8 cellular contexts compared by ENCODE assay signal in genomic region chr13:30744056-30744684, GRCh38. TPM values are rescaled to one million over a fixed set of nuclear protein-coding genes. Genes with fewer than 3 reads are reported as not detected.
DNase-seq lines count a peak whose midpoint lies in the region; ATAC-seq, FAIRE-seq and TF ChIP-seq lines count a peak whose summit lies in the region.

No MANE protein-coding gene starts in this region.

- 46 to 52% (median 49%) methylated on average over 7 of the region's 7 CpGs for WGBS in spleen, 5 donors

- H3K9me3 ChIP-seq in endothelial cell of umbilical vein (replicated peaks; ENCODE audit: control insufficient read depth, insufficient read depth, low read length) (no peaks in the 10 kb centered on the region), spleen (no peaks in the 10 kb centered on the region)

- H3K4me3 Mint-ChIP-seq in Calu3 (ENCODE audit: low read depth, unreplicated experiment), result no peak overlapping the region

- no peak for TF ChIP-seq CTCF in Calu3 (IDR thresholded peaks at IDR 0.05; ENCODE audit: unreplicated experiment)
- no peak for TF ChIP-seq CTCF in endothelial cell of umbilical vein (IDR thresholded peaks at IDR 0.05; ENCODE audit: extremely low read depth in 1 of 2, insufficient read depth in 1 of 2, low read depth in 1 of 2, low read length in 2 of 2)
- peak in 6 of 11 experiments; percentile 18 to 48 (median 30) for TF ChIP-seq CTCF in spleen (IDR thresholded peaks at IDR 0.05 in 8 of 11, conservative IDR thresholded peaks at IDR 0.05 in 3 of 11)

- no TSS peak for BruUV-seq in Calu3 (replicated peaks; lab: Mats Ljungman, UMichigan)
- no TSS peak for BruUV-seq in endothelial cell of umbilical vein (replicated peaks; lab: Mats Ljungman, UMichigan)

- H3K4me1 ChIP-seq in endothelial cell of umbilical vein (ENCODE audit: control insufficient read depth, extremely low read depth, insufficient read depth, low read length) (peaks cover 51% of the 10 kb centered on the region), spleen (peaks cover 42 to 100% (median 75%) of the 10 kb centered on the region in 6 donors)

- peak overlapping the region; percentile 36 for H3K27ac Mint-ChIP-seq in Calu3 (ENCODE audit: unreplicated experiment)

- dilution Hi-C loops in endothelial cell of umbilical vein (cut with MboI; ENCODE audit: extremely low pct_ligation_motif_present, low sequenced_read_pairs), result no loop called here

- peak; percentile 80 for FAIRE-seq in endothelial cell of umbilical vein (lab: Jason Lieb, UNC)

- H3K27me3 ChIP-seq in endothelial cell of umbilical vein (ENCODE audit: control insufficient read depth in 2 of 2, insufficient read depth in 2 of 2, low read length in 2 of 2) (no peaks in the 10 kb centered on the region), spleen (replicated peaks in 1 of 7) (no peaks in the 10 kb centered on the region)

- peak overlapping the region; percentile 87 for H3K27ac ChIP-seq in endothelial cell of umbilical vein (ENCODE audit: insufficient read depth, low read depth, low read length)
- peak overlapping the region; percentile 55 to 93 (median 86) for H3K27ac ChIP-seq in spleen

- H3K27me3 Mint-ChIP-seq in Calu3 (ENCODE audit: unreplicated experiment), result no peaks in the 10 kb centered on the region

- intact Hi-C loops in Calu3 (cut with micrococcal nuclease; ENCODE audit: unreplicated experiment), result loop anchor here (5.0 kb wide), 2 partner anchors 53 to 123 kb away; no protein-coding TSS in a partner anchor
- intact Hi-C loops in endothelial cell of umbilical vein (cut with micrococcal nuclease), result loop anchor here (5.0 kb wide), 1 partner anchor 418 kb away; the partner anchor contains the start of gene HSPH1
- intact Hi-C loops in spleen (cut with DNase I; ENCODE audit: low total_unique reads), result no loop called here

- in situ Hi-C loops in KBM-7 (cut with MboI; ENCODE audit: low pct_unique_long_range_greater_than_20kb, low sequenced_read_pairs), result no loop called here

- peak overlapping the region; percentile 60 for H3K4me2 ChIP-seq in endothelial cell of umbilical vein (ENCODE audit: insufficient read depth, low read length)

- H3K9ac ChIP-seq in endothelial cell of umbilical vein (replicated peaks; ENCODE audit: extremely low read depth, insufficient read depth, low read length), result peak overlapping the region; percentile 32

- no peaks in the 10 kb centered on the region for H4K20me1 ChIP-seq in endothelial cell of umbilical vein (replicated peaks; ENCODE audit: control insufficient read depth, extremely low read depth, insufficient read depth, low read length)

- no peaks in the 10 kb centered on the region for H3K79me2 ChIP-seq in endothelial cell of umbilical vein (ENCODE audit: control insufficient read depth, insufficient read depth, low read length)

- H3K9me1 ChIP-seq in endothelial cell of umbilical vein (replicated peaks; ENCODE audit: control insufficient read depth, extremely low read depth, insufficient read depth, low read length), result no peaks in the 10 kb centered on the region

- CTCF ChIA-PET in Calu3 (lab: Charles Lee) (no interaction called here), endothelial cell of umbilical vein (lab: Charles Lee) (interaction anchor here (1.0 to 2.6 kb wide), 5 partner anchors 36 to 300 kb away, joined by 3 to 13 read pairs (median 6); no protein-coding TSS in a partner anchor)

- peak; percentile 24 for DNase-seq in Calu3
- peak; percentile 39 for DNase-seq in KBM-7
- DNase-seq in activated CD4-positive, alpha-beta T cell treated with anti-CD3 and anti-CD28 coated beads, Interleukin-2, amount 50 U/mL, for 24 hours (ENCODE audit: low read depth in 1 of 2, low spot score in 1 of 2), result peak; percentile 35 to 82
- DNase-seq in endothelial cell of umbilical vein (ENCODE audit: low read depth, low spot score), result peak; percentile 36
- DNase-seq in spleen, result peak; percentile 93
- no peak for DNase-seq in DMS79 (lab: John Stamatoyannopoulos, UW)
- no peak for DNase-seq in NCI-H524 treated with DMSO at 0.1 percent for 48 hours (lab: John Stamatoyannopoulos, UW)

- no peaks in the 10 kb centered on the region for H3K9me3 Mint-ChIP-seq in Calu3 (ENCODE audit: low read depth, unreplicated experiment)

- H3K36me3 ChIP-seq in endothelial cell of umbilical vein (ENCODE audit: control insufficient read depth in 2 of 2, extremely low read depth in 1 of 2, insufficient read depth in 2 of 2, low read length in 2 of 2), result no peaks in the 10 kb centered on the region
- peaks cover 0 to 55% (median 9%) of the 10 kb centered on the region in 6 donors for H3K36me3 ChIP-seq in spleen

- POLR2A ChIA-PET in endothelial cell of umbilical vein (lab: Charles Lee), result no interaction called here

- H3K4me1 Mint-ChIP-seq in Calu3 (ENCODE audit: low read depth, unreplicated experiment), result peaks cover 54% of the 10 kb centered on the region

- peak overlapping the region; percentile 4 for H2AFZ ChIP-seq in endothelial cell of umbilical vein (ENCODE audit: low read depth, low read length)

- H3K4me3 ChIP-seq in endothelial cell of umbilical vein (replicated peaks in 1 of 3; ENCODE audit: insufficient read depth in 1 of 3, low read depth in 1 of 3, low read length in 3 of 3), result no peak overlapping the region
- peak overlapping the region in 1 of 8 donors; percentile 49 for H3K4me3 ChIP-seq in spleen

- ATAC-seq in GM21529 (IDR thresholded peaks at IDR 0.05; ENCODE audit: unreplicated experiment), result peak; percentile 94

- no peaks in the 10 kb centered on the region for H3K36me3 Mint-ChIP-seq in Calu3 (ENCODE audit: insufficient read depth, unreplicated experiment)

- TF ChIP-seq POLR2A in endothelial cell of umbilical vein (IDR thresholded peaks at IDR 0.05; ENCODE audit: low read depth, low read length), result no peak
- no peak for TF ChIP-seq POLR2A in spleen (IDR thresholded peaks at IDR 0.05)

TF ChIP-seq in endothelial cell of umbilical vein, 7 proteins besides CTCF, POLR2A, EP300 and RAD21:
- TF ChIP-seq JUN (IDR thresholded peaks at IDR 0.05; ENCODE audit: borderline replicate concordance, insufficient read depth, insufficient read length, low read depth) (peak; percentile 59), FOS (IDR thresholded peaks at IDR 0.05; ENCODE audit: borderline replicate concordance, insufficient read depth, low read length) (peak; percentile 85), GATA2 (IDR thresholded peaks at IDR 0.05; ENCODE audit: insufficient read depth, insufficient read length, low read depth, low read length) (peak; percentile 46), MYC (IDR thresholded peaks at IDR 0.05; ENCODE audit: low read depth, low read length) (no peak), EZH2 (IDR thresholded peaks at IDR 0.05; ENCODE audit: borderline replicate concordance, low read depth, low read length, severe bottlenecking) (no peak)
- TF ChIP-seq, protein P1, sequence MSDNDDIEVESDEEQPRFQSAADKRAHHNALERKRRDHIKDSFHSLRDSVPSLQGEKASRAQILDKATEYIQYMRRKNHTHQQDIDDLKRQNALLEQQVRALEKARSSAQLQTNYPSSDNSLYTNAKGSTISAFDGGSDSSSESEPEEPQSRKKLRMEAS (IDR thresholded peaks at IDR 0.05; ENCODE audit: insufficient read depth, insufficient read length), result no peak

RNA-seq across cellular contexts. Expression of gene ALOX5AP, which starts 8.8 kb away (rescaled TPM):
- not detected in 2 replicates for total RNA-seq in Calu3 (2022)
- 0.60 TPM in 1 of 2 replicates, not detected in the other for total RNA-seq in endothelial cell of umbilical vein
- 1.4 and 1.8 TPM in 2 replicates for polyA plus RNA-seq in endothelial cell of umbilical vein
- 1.1 and 1.7 TPM in 2 replicates for polyA plus RNA-seq in endothelial cell of umbilical vein (2011; cell fraction: cytosol; rRNA removed)
- 0.25 and 0.45 TPM in 2 replicates for polyA plus RNA-seq in endothelial cell of umbilical vein (2011; cell fraction: nucleus; rRNA removed)
- 1.6 and 4.8 TPM in 2 replicates for polyA plus RNA-seq in endothelial cell of umbilical vein (2012)
- 1.2 TPM in 1 of 2 replicates, not detected in the other for polyA minus RNA-seq in endothelial cell of umbilical vein
- not detected for polyA minus RNA-seq in endothelial cell of umbilical vein (2011; cell fraction: cytosol; rRNA and poly(A)+ RNA removed)
- polyA minus RNA-seq in endothelial cell of umbilical vein (2011; cell fraction: nucleus; rRNA and poly(A)+ RNA removed), result not detected in 2 replicates
- total RNA-seq in spleen, result 100 to 1,000 TPM in 4 of 7 donors, 10 to 100 TPM in 3; 43.7 to 268 (median 106) TPM
- 10 to 100 TPM; 36.8 to 58.5 (median 44.1) TPM for polyA plus RNA-seq in spleen

Comparison
In these comparisons a context has a peak if more than half of its experiments do, and no peak if none do; other contexts are left out.
1. DNase-seq: peak in Calu3 (single experiment), KBM-7 (single experiment), activated CD4-positive, alpha-beta T cell treated with anti-CD3 and anti-CD28 coated beads, Interleukin-2, amount 50 U/mL, for 24 hours (2 of 2), endothelial cell of umbilical vein (single experiment) and spleen (single experiment); none in DMS79 (single experiment) and NCI-H524 treated with DMSO at 0.1 percent for 48 hours (single experiment).
2. CTCF ChIP-seq: peak in spleen (6 of 11); none in Calu3 (single experiment) and endothelial cell of umbilical vein (0 of 2).
3. RNA of gene ALOX5AP, which starts 8.8 kb away (total RNA-seq): 43.7 to 268 TPM in spleen; not detected in Calu3 and 0.60 TPM in endothelial cell of umbilical vein; every median in the first group is over 10 times any median in the second.